Comparison of ENCODE assay signal across 37 cellular contexts in genomic region chr13:100904293-100904976, GRCh38.
DNase-seq lines count a peak whose midpoint lies in the region; ATAC-seq, FAIRE-seq and TF ChIP-seq lines count a peak whose summit lies in the region.
"Had no signal": no experiment of that assay in that cellular context is flagged by ENCODE, and none has a peak within 500 bp of the region (broad histone marks: within the 10 kb centered on the region; RNA-seq: fewer than 3 reads in every experiment).

No MANE protein-coding gene starts in this region.

- no peaks in the 10 kb centered on the region; the same call in 1 of the 2 replicates for H3K23me2 ChIP-seq in H1 (ENCODE audit: low read depth, low read length)

- H2BK120ac ChIP-seq in H1 (replicated peaks; ENCODE audit: low read depth, low read length) (no peak overlapping the region), mesendoderm (ENCODE audit: low read depth, low read length) (peak overlapping the region; percentile 90)

- CTCF ChIA-PET in H1 (lab: Charles Lee; ENCODE audit: partially characterized antibody), result no interaction called here

- FAIRE-seq in H1 (lab: Jason Lieb, UNC), result no peak
- FAIRE-seq: A204.1, A549, D721Med had no signal

- H3K9me3 Mint-ChIP-seq in endodermal cell (peaks cover 4% of the 10 kb centered on the region), HFFc6 (no peaks in the 10 kb centered on the region)
- H3K9me3 Mint-ChIP-seq: CD4-positive, alpha-beta T cell; CD8-positive, alpha-beta T cell had no signal

- H3K18ac ChIP-seq in H1 (ENCODE audit: extremely low read depth, low read length) (no peak overlapping the region), mesendoderm (ENCODE audit: low read length) (peak overlapping the region; percentile 1)

- H3K4me1 ChIP-seq in H1 (replicated peaks in 1 of 4; ENCODE audit: control insufficient read depth in 3 of 4, insufficient read depth in 4 of 4, low read length in 3 of 4), result no peaks in the 10 kb centered on the region
- H3K4me1 ChIP-seq in endodermal cell (ENCODE audit: control insufficient read depth, insufficient read depth, low read length), result peaks cover 3% of the 10 kb centered on the region
- H3K4me1 ChIP-seq in mesendoderm (ENCODE audit: control insufficient read depth, low read depth, low read length), result peaks cover 4% of the 10 kb centered on the region
- H3K4me1 ChIP-seq: A549; BE2C; BLaER1; BLaER1 treated with 17β-estradiol and CSF1 and Interleukin-3, amounts not matched to agents 10 nM and 100 nM; Caco-2 had no signal

- H4K20me1 ChIP-seq in H1 (replicated peaks in 1 of 2; ENCODE audit: control insufficient read depth in 1 of 2, insufficient read depth in 2 of 2, low read length in 2 of 2), result no peaks in the 10 kb centered on the region
- H4K20me1 ChIP-seq: BLaER1; BLaER1 treated with 17β-estradiol and CSF1 and Interleukin-3, amounts not matched to agents 10 nM and 100 nM had no signal

- ATAC-seq in HG03097 (IDR thresholded peaks at IDR 0.05; ENCODE audit: low FRiP score, unreplicated experiment) (no peak), GM21360 (IDR thresholded peaks at IDR 0.05; ENCODE audit: unreplicated experiment) (no peak)
- ATAC-seq: A549; CD8-positive, alpha-beta T cell had no signal

- no peak overlapping the region for H2BK5ac ChIP-seq in H1 (ENCODE audit: low read depth, low read length)
- H2BK5ac ChIP-seq in mesendoderm (ENCODE audit: low read length), result peak overlapping the region; percentile 52

- H3K27ac ChIP-seq in H1 (ENCODE audit: low read depth, low read length) (no peak overlapping the region), endodermal cell (ENCODE audit: low read depth, low read length) (no peak overlapping the region), mesendoderm (ENCODE audit: low read depth, low read length) (peak overlapping the region; percentile 10)
- H3K27ac ChIP-seq: 22Rv1; A549; BLaER1; BLaER1 treated with 17β-estradiol and CSF1 and Interleukin-3, amounts not matched to agents 10 nM and 100 nM; C4-2B had no signal

- no peak for TF ChIP-seq CTCF in H1 (IDR thresholded peaks at IDR 0.05; ENCODE audit: control extremely low read depth in 1 of 3, insufficient read depth in 1 of 3, low read depth in 1 of 3, low read length in 3 of 3)
- TF ChIP-seq CTCF in endodermal cell (conservative IDR thresholded peaks at IDR 0.05), result no peak
- TF ChIP-seq CTCF in HFFc6 (IDR thresholded peaks at IDR 0.05), result no peak

- H3K27ac Mint-ChIP-seq in endodermal cell (no peak overlapping the region), HFFc6 (no peak overlapping the region)
- H3K27ac Mint-ChIP-seq: B cell; CD14-positive monocyte; CD4-positive, alpha-beta memory T cell; CD4-positive, alpha-beta T cell; CD4-positive, CD25-positive, alpha-beta regulatory T cell; CD8-positive, alpha-beta memory T cell; CD8-positive, alpha-beta T cell had no signal

- DNase-seq in ELF-1 (ENCODE audit: low read depth, low spot score) (peak; percentile 4), H1 (ENCODE audit: low read depth in 1 of 2, low spot score in 2 of 2) (no peak), endodermal cell (peak; percentile 57), mesendoderm (peak; percentile 74), NAMALWA (ENCODE audit: low spot score) (no peak), HFFc6 (no peak)
- DNase-seq: 8988T; ACHN; AML-193; BE2C; C1 segment of cervical spinal cord; Caco-2; Calu3; CD4-positive, alpha-beta memory T cell; CD4-positive, alpha-beta T cell; CD4-positive, CD25-positive, alpha-beta regulatory T cell; CD8-positive, alpha-beta memory T cell; CD8-positive, alpha-beta T cell; COR-L47; DMS 273 treated with DMSO at 0.1 percent for 48 hours; DMS153; DMS53; DMS79; DMS79 treated with DMSO at 0.1 percent for 48 hours; DND-41; EL had no signal

- H3K36me3 Mint-ChIP-seq in endodermal cell (ENCODE audit: low read depth), result no peaks in the 10 kb centered on the region
- H3K36me3 Mint-ChIP-seq in HFFc6 (ENCODE audit: low read depth), result no peaks in the 10 kb centered on the region
- H3K36me3 Mint-ChIP-seq: CD14-positive monocyte; CD4-positive, alpha-beta memory T cell; CD4-positive, CD25-positive, alpha-beta regulatory T cell; CD8-positive, alpha-beta memory T cell; CD8-positive, alpha-beta T cell had no signal

- no peak for TF ChIP-seq POLR2A in H1 (IDR thresholded peaks at IDR 0.05; ENCODE audit: control extremely low read depth in 1 of 2, low read depth in 2 of 2, low read length in 2 of 2)

- no peak overlapping the region for H4K5ac ChIP-seq in H1 (ENCODE audit: insufficient read length, low read depth, low read length)
- no peak overlapping the region for H4K5ac ChIP-seq in mesendoderm (ENCODE audit: low read length)

- TF ChIP-seq EP300 in H1 (IDR thresholded peaks at IDR 0.05; ENCODE audit: borderline replicate concordance in 1 of 2, low read depth in 2 of 2, low read length in 2 of 2), result no peak

- H3K9ac ChIP-seq in H1 (replicated peaks in 1 of 4; ENCODE audit: extremely low read depth in 1 of 4, low read depth in 3 of 4, low read length in 3 of 4) (no peak overlapping the region), endodermal cell (ENCODE audit: extremely low read depth, low read length, poor library complexity, severe bottlenecking) (no peak overlapping the region), mesendoderm (ENCODE audit: low read length) (no peak overlapping the region)
- H3K9ac ChIP-seq: BLaER1; BLaER1 treated with 17β-estradiol and CSF1 and Interleukin-3, amounts not matched to agents 10 nM and 100 nM had no signal

- no peak overlapping the region for H4K8ac ChIP-seq in H1 (ENCODE audit: extremely low read depth, insufficient read depth, low read length)
- H4K8ac ChIP-seq in mesendoderm (ENCODE audit: low read depth, low read length), result no peak overlapping the region

- H3K4me1 Mint-ChIP-seq in endodermal cell (peaks cover 7% of the 10 kb centered on the region), HFFc6 (ENCODE audit: low read depth) (no peaks in the 10 kb centered on the region)
- H3K4me1 Mint-ChIP-seq: B cell; CD14-positive monocyte; CD4-positive, alpha-beta memory T cell; CD4-positive, CD25-positive, alpha-beta regulatory T cell; CD8-positive, alpha-beta memory T cell had no signal

- no peak overlapping the region for H3K56ac ChIP-seq in H1 (replicated peaks; ENCODE audit: insufficient read length, low read depth, low read length)
- peak overlapping the region; percentile 30 for H3K56ac ChIP-seq in mesendoderm (ENCODE audit: low read length)

- H3K79me2 ChIP-seq in H1 (ENCODE audit: control insufficient read depth in 1 of 2, insufficient read depth in 2 of 2, low read length in 2 of 2), result no peaks in the 10 kb centered on the region
- H3K79me2 ChIP-seq in mesendoderm (ENCODE audit: control insufficient read depth, insufficient read depth, low read length), result no peaks in the 10 kb centered on the region

- 97% methylated on average over 3 of the region's 3 CpGs; no CpG with 5 or more reads in 1 of the 2 experiments for WGBS in H1 (ENCODE audit: extremely low coverage in 1 of 2, insufficient coverage in 1 of 2, insufficient read length in 1 of 2, insufficient replicate concordance in 2 of 2, low coverage in 1 of 2, low lambda C conversion rate in 2 of 2, missing lambda C conversion rate in 1 of 2), 2 experiments
- WGBS in endodermal cell (ENCODE audit: insufficient coverage in 1 of 2, insufficient read length in 1 of 2), 2 experiments, result 64 to 72% methylated on average over 3 of the region's 3 CpGs
- WGBS in mesendoderm (ENCODE audit: extremely low coverage, insufficient coverage, low lambda C conversion rate), result no CpG with 5 or more reads among the region's 3 CpGs

- H3K4me3 Mint-ChIP-seq in endodermal cell (no peak overlapping the region), HFFc6 (no peak overlapping the region)
- H3K4me3 Mint-ChIP-seq: B cell; CD14-positive monocyte; CD4-positive, alpha-beta memory T cell; CD4-positive, alpha-beta T cell; CD4-positive, CD25-positive, alpha-beta regulatory T cell; CD8-positive, alpha-beta memory T cell; CD8-positive, alpha-beta T cell had no signal

- H2BK15ac ChIP-seq in H1 (ENCODE audit: low read length) (no peak overlapping the region), mesendoderm (replicated peaks; ENCODE audit: low read depth) (no peak overlapping the region)

- H3K79me1 ChIP-seq in H1 (ENCODE audit: low read depth, low read length) (no peaks in the 10 kb centered on the region), mesendoderm (ENCODE audit: low read length) (no peaks in the 10 kb centered on the region)

- H3K27me3 Mint-ChIP-seq in endodermal cell (ENCODE audit: insufficient read depth) (no peaks in the 10 kb centered on the region), HFFc6 (ENCODE audit: insufficient read depth) (peaks cover 8% of the 10 kb centered on the region)
- H3K27me3 Mint-ChIP-seq: B cell had no signal

- TF ChIP-seq RAD21 in H1 (IDR thresholded peaks at IDR 0.05 in 1 of 2, conservative IDR thresholded peaks at IDR 0.05 in 1 of 2; ENCODE audit: low read depth in 2 of 2, low read length in 2 of 2), result no peak

- H3K23ac ChIP-seq in H1 (ENCODE audit: insufficient read length) (no peak overlapping the region), mesendoderm (ENCODE audit: low read length) (no peak overlapping the region)

- 0 out of 2 replicates have a peak overlapping the region, but pooled peaks have one; percentile 68 for H2AFZ ChIP-seq in H1 (ENCODE audit: low read length)

- H4K91ac ChIP-seq in H1 (replicated peaks; ENCODE audit: insufficient read length, low read length), result no peak overlapping the region

- H3K4ac ChIP-seq in H1 (replicated peaks; ENCODE audit: insufficient read length, low read depth, low read length) (no peak overlapping the region), mesendoderm (ENCODE audit: low read depth, low read length) (no peak overlapping the region)

- H3K4me3 ChIP-seq in H1 (ENCODE audit: extremely low read depth in 1 of 4, insufficient read depth in 2 of 4, low read depth in 3 of 4, low read length in 4 of 4), result no peak overlapping the region
- no peak overlapping the region for H3K4me3 ChIP-seq in endodermal cell (ENCODE audit: low read length)
- H3K4me3 ChIP-seq in mesendoderm (ENCODE audit: low read length), result no peak overlapping the region
- H3K4me3 ChIP-seq: A549; BLaER1; BLaER1 treated with 17β-estradiol and CSF1 and Interleukin-3, amounts not matched to agents 10 nM and 100 nM had no signal

- no peaks in the 10 kb centered on the region for H3K36me3 ChIP-seq in H1 (ENCODE audit: control insufficient read depth in 2 of 4, insufficient read depth in 4 of 4, low read length in 3 of 4)
- H3K36me3 ChIP-seq in endodermal cell (ENCODE audit: control insufficient read depth, insufficient read depth, low read length), result no peaks in the 10 kb centered on the region
- H3K36me3 ChIP-seq in mesendoderm (ENCODE audit: control insufficient read depth, insufficient read depth, low read length), result no peaks in the 10 kb centered on the region
- H3K36me3 ChIP-seq: BE2C; BLaER1; BLaER1 treated with 17β-estradiol and CSF1 and Interleukin-3, amounts not matched to agents 10 nM and 100 nM had no signal

- H3K14ac ChIP-seq in H1 (ENCODE audit: insufficient read length), result no peak overlapping the region

- no peaks in the 10 kb centered on the region for H3K9me3 ChIP-seq in H1 (ENCODE audit: insufficient read depth in 2 of 2, low read depth in 1 of 2, low read length in 1 of 2)
- peaks cover 18% of the 10 kb centered on the region for H3K9me3 ChIP-seq in endodermal cell (ENCODE audit: control insufficient read depth, low read length)
- H3K9me3 ChIP-seq: A549, BE2C, BLaER1, Caco-2 had no signal

- H2BK20ac ChIP-seq in H1 (ENCODE audit: low read length), result no peak overlapping the region

- H2AK5ac ChIP-seq in H1 (ENCODE audit: low read depth, low read length) (no peak overlapping the region), mesendoderm (ENCODE audit: low read length) (no peak overlapping the region)

- no peak overlapping the region for H2BK12ac ChIP-seq in H1 (ENCODE audit: low read depth, low read length)

- no peak overlapping the region for H3K4me2 ChIP-seq in H1 (ENCODE audit: insufficient read depth in 1 of 2, low read depth in 2 of 2, low read length in 2 of 2)
- no peak overlapping the region for H3K4me2 ChIP-seq in mesendoderm (ENCODE audit: low read length)
- H3K4me2 ChIP-seq: A549; BLaER1; BLaER1 treated with 17β-estradiol and CSF1 and Interleukin-3, amounts not matched to agents 10 nM and 100 nM had no signal

- H3K27me3 ChIP-seq in H1 (replicated peaks in 1 of 4; ENCODE audit: control insufficient read depth in 3 of 4, extremely low read depth in 1 of 4, insufficient read depth in 3 of 4, low read length in 3 of 4) (no peaks in the 10 kb centered on the region), endodermal cell (ENCODE audit: control insufficient read depth, insufficient read depth, low read length, poor library complexity, severe bottlenecking) (no peaks in the 10 kb centered on the region), mesendoderm (ENCODE audit: insufficient read depth, low read length, poor library complexity) (no peaks in the 10 kb centered on the region)
- H3K27me3 ChIP-seq: BE2C; BLaER1; BLaER1 treated with 17β-estradiol and CSF1 and Interleukin-3, amounts not matched to agents 10 nM and 100 nM had no signal

- POLR2A ChIA-PET in H1 (lab: Charles Lee; ENCODE audit: partially characterized antibody), result no interaction called here

Comparison
In these comparisons a context has a peak if more than half of its experiments do, and no peak if none do; other contexts are left out.
1. DNase-seq: peak in ELF-1 (single experiment), endodermal cell (single experiment) and mesendoderm (single experiment); none in H1 (0 of 2), NAMALWA (single experiment) and HFFc6 (single experiment).